In the genomic region with DNA sequence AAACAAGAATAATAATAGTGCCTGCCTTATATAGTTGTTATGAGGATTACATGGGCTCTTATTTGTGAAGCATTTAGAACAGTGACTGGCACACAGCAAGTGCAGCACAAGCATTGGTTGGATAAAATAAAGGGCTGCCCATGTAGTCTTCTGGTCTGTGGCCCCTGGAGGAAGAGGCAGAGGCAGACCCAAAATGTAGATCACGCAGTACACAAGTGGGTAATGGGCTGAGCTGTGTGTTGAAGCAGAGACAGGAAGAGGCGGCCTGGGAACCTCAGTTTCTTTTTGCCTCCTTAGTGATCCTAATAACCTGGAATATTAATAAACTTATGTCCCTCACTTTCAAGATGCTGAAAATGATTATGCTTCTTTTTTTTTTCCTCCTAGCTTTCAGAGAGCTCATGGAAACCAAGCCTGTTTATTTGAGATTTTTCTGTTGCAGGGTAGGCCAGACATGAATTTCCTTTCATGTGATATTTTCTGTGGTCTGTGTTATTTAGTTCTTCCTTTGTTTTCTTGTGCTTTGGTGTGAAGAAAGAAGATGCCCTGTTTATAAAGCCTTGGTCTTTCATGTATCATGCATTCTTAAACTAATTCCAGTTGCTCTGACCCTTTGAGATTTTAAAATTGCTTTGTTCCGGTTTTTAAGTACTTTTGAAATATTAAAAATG, we compare ENCODE assay signal across 17 cellular contexts. TPM values are rescaled to one million over a fixed set of nuclear protein-coding genes. Genes with fewer than 3 reads are reported as not detected.
DNase-seq lines count a peak whose midpoint lies in the region; ATAC-seq and TF ChIP-seq lines count a peak whose summit lies in the region.
"Had no signal": no experiment of that assay in that cellular context is flagged by ENCODE, and none has a peak within 500 bp of the region (broad histone marks: within the 10 kb centered on the region; RNA-seq: fewer than 3 reads in every experiment).

No MANE protein-coding gene starts in this region.

- H3K27ac Mint-ChIP-seq in activated naive CD8-positive, alpha-beta T cell, result peak overlapping the region; percentile 85
- no peak overlapping the region for H3K27ac Mint-ChIP-seq in activated naive CD8-positive, alpha-beta T cell treated with anti-CD3 and anti-CD28 coated beads, Interleukin-2, amount 50 U/mL, for 24 hours
- peak overlapping the region; percentile 91 to 97 for H3K27ac Mint-ChIP-seq in T-cell
- H3K27ac Mint-ChIP-seq in stimulated activated naive CD8-positive, alpha-beta T cell treated with anti-CD3 and anti-CD28 coated beads, Interleukin-15, amount 100 ng/mL, for 72 hours, result peak overlapping the region; percentile 88 to 89

- H3K9me3 Mint-ChIP-seq in activated naive CD8-positive, alpha-beta T cell (ENCODE audit: low read depth), result no peaks in the 10 kb centered on the region
- no peaks in the 10 kb centered on the region for H3K9me3 Mint-ChIP-seq in activated naive CD8-positive, alpha-beta T cell treated with anti-CD3 and anti-CD28 coated beads, Interleukin-2, amount 50 U/mL, for 24 hours
- H3K9me3 Mint-ChIP-seq in T-cell, result no peaks in the 10 kb centered on the region
- peaks cover 0 to 7% of the 10 kb centered on the region in 2 donors for H3K9me3 Mint-ChIP-seq in stimulated activated naive CD8-positive, alpha-beta T cell treated with anti-CD3 and anti-CD28 coated beads, Interleukin-15, amount 100 ng/mL, for 72 hours

- H3K4me1 Mint-ChIP-seq in activated naive CD8-positive, alpha-beta T cell (ENCODE audit: low read depth), result peaks cover 67% of the 10 kb centered on the region
- H3K4me1 Mint-ChIP-seq in activated naive CD8-positive, alpha-beta T cell treated with anti-CD3 and anti-CD28 coated beads, Interleukin-2, amount 50 U/mL, for 24 hours, result peaks cover 46% of the 10 kb centered on the region
- H3K4me1 Mint-ChIP-seq in T-cell, result peaks cover 59 to 77% (median 72%) of the 10 kb centered on the region in 3 donors
- peaks cover 69% of the 10 kb centered on the region for H3K4me1 Mint-ChIP-seq in stimulated activated naive CD8-positive, alpha-beta T cell treated with anti-CD3 and anti-CD28 coated beads, Interleukin-15, amount 100 ng/mL, for 72 hours

- peak overlapping the region; percentile 9 for H3K4me3 Mint-ChIP-seq in activated naive CD8-positive, alpha-beta T cell
- no peak overlapping the region for H3K4me3 Mint-ChIP-seq in activated naive CD8-positive, alpha-beta T cell treated with anti-CD3 and anti-CD28 coated beads, Interleukin-2, amount 50 U/mL, for 24 hours
- H3K4me3 Mint-ChIP-seq in T-cell, result peak overlapping the region; percentile 10 to 43 (median 16)
- H3K4me3 Mint-ChIP-seq in stimulated activated naive CD8-positive, alpha-beta T cell treated with anti-CD3 and anti-CD28 coated beads, Interleukin-15, amount 100 ng/mL, for 72 hours, result peak overlapping the region; percentile 33 to 57

- no peaks in the 10 kb centered on the region for H3K27me3 Mint-ChIP-seq in activated naive CD8-positive, alpha-beta T cell
- H3K27me3 Mint-ChIP-seq in activated naive CD8-positive, alpha-beta T cell treated with anti-CD3 and anti-CD28 coated beads, Interleukin-2, amount 50 U/mL, for 24 hours, result no peaks in the 10 kb centered on the region
- no peaks in the 10 kb centered on the region for H3K27me3 Mint-ChIP-seq in T-cell
- no peaks in the 10 kb centered on the region for H3K27me3 Mint-ChIP-seq in stimulated activated naive CD8-positive, alpha-beta T cell treated with anti-CD3 and anti-CD28 coated beads, Interleukin-15, amount 100 ng/mL, for 72 hours

- no peak for DNase-seq in activated naive CD8-positive, alpha-beta T cell treated with anti-CD3 and anti-CD28 coated beads, Interleukin-2, amount 50 U/mL, for 24 hours
- peak in 1 of 34 experiments; percentile 9 for DNase-seq in T-cell
- peak; percentile 82 for DNase-seq in foreskin melanocyte
- no peak for DNase-seq in stimulated activated naive CD8-positive, alpha-beta T cell treated with anti-CD3 and anti-CD28 coated beads, Interleukin-15, amount 100 ng/mL, for 72 hours
- DNase-seq in pons (ENCODE audit: low spot score), result no peak
- DNase-seq in WERI-Rb-1, result no peak
- DNase-seq in NCI-H1417 (lab: John Stamatoyannopoulos, UW), result no peak
- DNase-seq: activated CD4-positive, alpha-beta T cell treated with anti-CD3 and anti-CD28 coated beads for 1 hour; activated effector memory CD4-positive, alpha-beta T cell treated with Interleukin-2 at 50 U/mL for 16 hours; effector CD8-positive, alpha-beta T cell; GM23248; NCI-H2081; NCI-H774; RPMI8226; sigmoid colon; stimulated activated CD4-positive, alpha-beta T cell treated with anti-CD3 and anti-CD28 coated beads, Interleukin-4, amount 100 ng/mL, for 24 hours had no signal

- CTCF ChIA-PET in T-cell (lab: Charles Lee), result interaction anchor here (1.0 kb wide), 2 partner anchors 17 to 36 kb away, joined by 3 to 4 read pairs; no protein-coding TSS in a partner anchor

- no peak for ATAC-seq in activated naive CD8-positive, alpha-beta T cell treated with anti-CD3 and anti-CD28 coated beads, Interleukin-2, amount 50 U/mL, for 24 hours
- peak in 3 of 4 experiments; percentile 38 to 72 (median 64) for ATAC-seq in T-cell (replicated peaks in 1 of 4)
- no peak for ATAC-seq in stimulated activated naive CD8-positive, alpha-beta T cell treated with anti-CD3 and anti-CD28 coated beads, Interleukin-15, amount 100 ng/mL, for 72 hours

- H3K4me3 ChIP-seq in WERI-Rb-1 (ENCODE audit: low read depth, low read length), result no peak overlapping the region
- H3K4me3 ChIP-seq: GM23248, sigmoid colon had no signal

- TF ChIP-seq CTCF in WERI-Rb-1 (IDR thresholded peaks at IDR 0.05; ENCODE audit: low read depth, low read length), result no peak

- H3K9me3 ChIP-seq in WERI-Rb-1 (ENCODE audit: severe bottlenecking), result no peaks in the 10 kb centered on the region
- H3K9me3 ChIP-seq: sigmoid colon had no signal

- H3K36me3 ChIP-seq in WERI-Rb-1, result no peaks in the 10 kb centered on the region
- H3K36me3 ChIP-seq: sigmoid colon had no signal

- no peak overlapping the region for H3K27ac ChIP-seq in WERI-Rb-1
- H3K27ac ChIP-seq: GM23248, sigmoid colon had no signal

- H3K27me3 ChIP-seq in WERI-Rb-1 (ENCODE audit: insufficient read depth, low read depth, severe bottlenecking), result no peaks in the 10 kb centered on the region
- H3K27me3 ChIP-seq: sigmoid colon had no signal

- peaks cover 31% of the 10 kb centered on the region for H3K36me3 Mint-ChIP-seq in activated naive CD8-positive, alpha-beta T cell
- H3K36me3 Mint-ChIP-seq in activated naive CD8-positive, alpha-beta T cell treated with anti-CD3 and anti-CD28 coated beads, Interleukin-2, amount 50 U/mL, for 24 hours (ENCODE audit: low read depth), result peaks cover 52% of the 10 kb centered on the region
- H3K36me3 Mint-ChIP-seq in T-cell, result peaks cover 57% of the 10 kb centered on the region

- POLR2A ChIA-PET in T-cell (lab: Charles Lee), result interaction anchor here in 1 of 2 donors (0.7 to 0.8 kb wide), 2 partner anchors 19 to 42 kb away, joined by 3 read pairs; no protein-coding TSS in a partner anchor

RNA-seq across cellular contexts. Expression of gene LRRC8D, which starts 42.5 kb away (rescaled TPM):
- 10 to 100 TPM; 23.8 to 43.4 (median 33.0) TPM for total RNA-seq in T-cell

Comparison
In these comparisons a context has a peak if more than half of its experiments do, and no peak if none do; other contexts are left out.
1. ATAC-seq: peak in T-cell (3 of 4); none in activated naive CD8-positive, alpha-beta T cell treated with anti-CD3 and anti-CD28 coated beads, Interleukin-2, amount 50 U/mL, for 24 hours (single experiment) and stimulated activated naive CD8-positive, alpha-beta T cell treated with anti-CD3 and anti-CD28 coated beads, Interleukin-15, amount 100 ng/mL, for 72 hours (single experiment).